Comparison of ENCODE assay signal across 11 cellular contexts in genomic region chr12:95838125-95838524, GRCh38. TPM values are rescaled to one million over a fixed set of nuclear protein-coding genes. Genes with fewer than 3 reads are reported as not detected.
DNase-seq lines count a peak whose midpoint lies in the region; ATAC-seq, FAIRE-seq and TF ChIP-seq lines count a peak whose summit lies in the region.
"Had no signal": no experiment of that assay in that cellular context is flagged by ENCODE, and none has a peak within 500 bp of the region (broad histone marks: within the 10 kb centered on the region; RNA-seq: fewer than 3 reads in every experiment).

No MANE protein-coding gene starts in this region.

- CTCF ChIA-PET in WTC11 (lab: Charles Lee), result no interaction called here

- TF ChIP-seq CTCF in bronchial epithelial cell (IDR thresholded peaks at IDR 0.05; ENCODE audit: insufficient read depth, low read length, severe bottlenecking), result no peak
- no peak for TF ChIP-seq CTCF in pancreas (IDR thresholded peaks at IDR 0.05)
- TF ChIP-seq CTCF in WTC11 (IDR thresholded peaks at IDR 0.05), result no peak

- no peak overlapping the region for H3K27ac Mint-ChIP-seq in WTC11
- H3K27ac Mint-ChIP-seq: activated CD4-positive, alpha-beta T cell treated with anti-CD3 and anti-CD28 coated beads for 36 hours had no signal

- H3K36me3 ChIP-seq in bronchial epithelial cell (ENCODE audit: control insufficient read depth, insufficient read depth, low read length) (no peaks in the 10 kb centered on the region), pancreas (no peaks in the 10 kb centered on the region)

- no peak for FAIRE-seq in bronchial epithelial cell (lab: Jason Lieb, UNC)
- no peak for FAIRE-seq in pancreas (lab: Jason Lieb, UNC)

- peaks cover 13% of the 10 kb centered on the region for H3K4me1 Mint-ChIP-seq in WTC11
- H3K4me1 Mint-ChIP-seq: activated CD4-positive, alpha-beta T cell treated with anti-CD3 and anti-CD28 coated beads for 36 hours had no signal

- no peak overlapping the region for H3K4me3 Mint-ChIP-seq in WTC11
- H3K4me3 Mint-ChIP-seq: activated CD4-positive, alpha-beta T cell treated with anti-CD3 and anti-CD28 coated beads for 36 hours; central memory CD8-positive, alpha-beta T cell; H9 had no signal

- POLR2A ChIA-PET in WTC11 (lab: Charles Lee), result no interaction called here

- no peak overlapping the region for H3K4me3 ChIP-seq in bronchial epithelial cell (ENCODE audit: low read depth, low read length)
- H3K4me3 ChIP-seq in pancreas, result no peak overlapping the region

- intact Hi-C loops in pancreas (cut with DNase I), result no loop called here

- no peaks in the 10 kb centered on the region for H3K9me3 Mint-ChIP-seq in WTC11
- H3K9me3 Mint-ChIP-seq: central memory CD8-positive, alpha-beta T cell; H9 had no signal

- no peaks in the 10 kb centered on the region for H3K36me3 Mint-ChIP-seq in WTC11

- ATAC-seq in pancreas, result peak in 3 of 4 donors; percentile 19 to 49 (median 44)
- no peak for ATAC-seq in WTC11
- no peak for ATAC-seq in HG03280 (IDR thresholded peaks at IDR 0.05; ENCODE audit: unreplicated experiment)
- ATAC-seq: activated CD4-positive, alpha-beta T cell treated with anti-CD3 and anti-CD28 coated beads for 36 hours had no signal

- no peak overlapping the region for H3K27ac ChIP-seq in pancreas
- H3K27ac ChIP-seq: KMS-11 had no signal

- no peaks in the 10 kb centered on the region for H3K27me3 Mint-ChIP-seq in WTC11 (ENCODE audit: low read depth)

- H3K9me3 ChIP-seq in pancreas, result no peaks in the 10 kb centered on the region

- H3K27me3 ChIP-seq in bronchial epithelial cell (ENCODE audit: control insufficient read depth, insufficient read depth, low read length) (peaks cover 15% of the 10 kb centered on the region), pancreas (no peaks in the 10 kb centered on the region)

- peaks cover 0 to 9% (median 4%) of the 10 kb centered on the region in 3 donors for H3K4me1 ChIP-seq in pancreas

- peak; percentile 90 for DNase-seq in HCEC 1CT
- DNase-seq in NCI-H2227 (lab: John Stamatoyannopoulos, UW; ENCODE audit: unreplicated experiment), result peak; percentile 47
- peak; percentile 21 for DNase-seq in bronchial epithelial cell (ENCODE audit: low read depth)
- no peak for DNase-seq in pancreas
- DNase-seq in WTC11 (ENCODE audit: low spot score), result no peak
- DNase-seq in globus pallidus (ENCODE audit: low spot score), result no peak
- DNase-seq: activated CD4-positive, alpha-beta T cell treated with anti-CD3 and anti-CD28 coated beads for 36 hours; H9 had no signal

- WGBS in pancreas, 2 donors, result 33 to 35% methylated on average over 11 of the region's 11 CpGs

TF ChIP-seq in WTC11, 78 proteins besides CTCF, POLR2A, EP300 and RAD21 (continues in another document):
- no peak for TF ChIP-seq FOXP4 (CRISPR knock-in tag; IDR thresholded peaks at IDR 0.05)
- no peak for TF ChIP-seq ETV6 (CRISPR knock-in tag; IDR thresholded peaks at IDR 0.05)
- TF ChIP-seq ZNF317 (CRISPR knock-in tag; IDR thresholded peaks at IDR 0.05; ENCODE audit: borderline replicate concordance, low read depth), result no peak
- TF ChIP-seq ESRRA (CRISPR knock-in tag; IDR thresholded peaks at IDR 0.05; ENCODE audit: borderline replicate concordance), result no peak
- no peak for TF ChIP-seq ZNF263 (CRISPR knock-in tag; IDR thresholded peaks at IDR 0.05; ENCODE audit: low read depth)
- no peak for TF ChIP-seq STAT6 (CRISPR knock-in tag; conservative IDR thresholded peaks at IDR 0.05; ENCODE audit: low read depth)
- TF ChIP-seq AFF4 (CRISPR knock-in tag; IDR thresholded peaks at IDR 0.05; ENCODE audit: borderline replicate concordance), result no peak
- no peak for TF ChIP-seq NFYB (CRISPR knock-in tag; conservative IDR thresholded peaks at IDR 0.05; ENCODE audit: low read depth)
- no peak for TF ChIP-seq RELA (CRISPR knock-in tag; IDR thresholded peaks at IDR 0.05; ENCODE audit: borderline replicate concordance)
- TF ChIP-seq IRF2 (CRISPR knock-in tag; IDR thresholded peaks at IDR 0.05; ENCODE audit: borderline replicate concordance, low read depth), result no peak
- TF ChIP-seq E2F4 (CRISPR knock-in tag; IDR thresholded peaks at IDR 0.05; ENCODE audit: borderline replicate concordance, low read depth), result no peak
- no peak for TF ChIP-seq NFE2L1 (CRISPR knock-in tag; IDR thresholded peaks at IDR 0.05)
- TF ChIP-seq MYBL2 (CRISPR knock-in tag; IDR thresholded peaks at IDR 0.05), result no peak

RNA-seq across cellular contexts. Expression of gene SNRPF, which starts 20.6 kb away (rescaled TPM):
- total RNA-seq in bronchial epithelial cell (12.9 and 15.5 TPM in 2 replicates), pancreas (1 to 10 TPM; 4.8 to 9.1 (median 6.5) TPM), WTC11 (2021) (70.7 to 75.8 TPM (median 74.9 TPM) in 3 replicates)
- polyA plus RNA-seq in pancreas, result 10 to 100 TPM; 17.3 to 21.7 TPM

RNA-seq across cellular contexts. Expression of gene NTN4, which starts 47.6 kb away (rescaled TPM):
- 50.3 and 60.4 TPM in 2 replicates for total RNA-seq in bronchial epithelial cell
- total RNA-seq in pancreas, result 10 to 100 TPM; 14.6 to 63.9 (median 22.7) TPM
- 10 to 100 TPM; 15.5 to 18.1 TPM for polyA plus RNA-seq in pancreas
- 1.9 to 2.7 TPM (median 2.1 TPM) in 3 replicates for total RNA-seq in WTC11 (2021)
- total RNA-seq: activated CD4-positive, alpha-beta T cell treated with anti-CD3 and anti-CD28 coated beads for 36 hours had no signal

Comparison
In these comparisons a context has a peak if more than half of its experiments do, and no peak if none do; other contexts are left out.
1. DNase-seq: peak in HCEC 1CT (single experiment), NCI-H2227 (single experiment) and bronchial epithelial cell (single experiment); none in pancreas (0 of 6), WTC11 (single experiment) and globus pallidus (single experiment).
2. ATAC-seq: peak in pancreas (3 of 4); none in WTC11 (single experiment) and HG03280 (single experiment).